1 cellular context compared by ENCODE assay signal in the genomic region with DNA sequence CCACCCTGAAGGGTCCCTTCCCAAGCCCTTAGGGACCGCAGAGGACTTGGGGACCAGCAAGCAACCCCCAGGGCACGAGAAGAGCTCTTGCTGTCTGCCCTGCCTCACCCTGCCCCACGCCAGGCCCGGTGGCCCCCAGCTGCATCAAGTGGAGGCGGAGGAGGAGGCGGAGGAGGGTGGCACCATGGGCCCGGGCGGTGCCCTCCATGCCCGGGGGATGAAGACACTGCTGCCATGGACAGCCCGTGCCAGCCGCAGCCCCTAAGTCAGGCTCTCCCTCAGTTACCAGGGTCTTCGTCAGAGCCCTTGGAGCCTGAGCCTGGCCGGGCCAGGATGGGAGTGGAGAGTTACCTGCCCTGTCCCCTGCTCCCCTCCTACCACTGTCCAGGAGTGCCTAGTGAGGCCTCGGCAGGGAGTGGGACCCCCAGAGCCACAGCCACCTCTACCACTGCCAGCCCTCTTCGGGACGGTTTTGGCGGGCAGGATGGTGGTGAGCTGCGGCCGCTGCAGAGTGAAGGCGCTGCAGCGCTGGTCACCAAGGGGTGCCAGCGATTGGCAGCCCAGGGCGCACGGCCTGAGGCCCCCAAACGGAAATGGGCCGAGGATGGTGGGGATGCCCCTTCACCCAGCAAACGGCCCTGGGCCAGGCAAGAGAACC.
TF ChIP-seq lines count a peak whose summit lies in the region.

No MANE protein-coding gene starts in this region.

TF ChIP-seq in A549, 52 proteins besides CTCF, POLR2A, EP300 and RAD21 (continued from another document):
- no peak for TF ChIP-seq ZSCAN20 (CRISPR knock-in tag; IDR thresholded peaks at IDR 0.05)
- TF ChIP-seq, protein P1, sequence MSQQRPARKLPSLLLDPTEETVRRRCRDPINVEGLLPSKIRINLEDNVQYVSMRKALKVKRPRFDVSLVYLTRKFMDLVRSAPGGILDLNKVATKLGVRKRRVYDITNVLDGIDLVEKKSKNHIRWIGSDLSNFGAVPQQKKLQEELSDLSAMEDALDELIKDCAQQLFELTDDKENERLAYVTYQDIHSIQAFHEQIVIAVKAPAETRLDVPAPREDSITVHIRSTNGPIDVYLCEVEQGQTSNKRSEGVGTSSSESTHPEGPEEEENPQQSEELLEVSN (IDR thresholded peaks at IDR 0.05; ENCODE audit: borderline replicate concordance, low read depth): no peak
- TF ChIP-seq NFE2L2 (conservative IDR thresholded peaks at IDR 0.05; ENCODE audit: low read length): no peak
- no peak for TF ChIP-seq GATA3 (IDR thresholded peaks at IDR 0.05; ENCODE audit: borderline replicate concordance)
- TF ChIP-seq CBX8 (IDR thresholded peaks at IDR 0.05): no peak
- no peak for TF ChIP-seq CBX2 (IDR thresholded peaks at IDR 0.05; ENCODE audit: borderline replicate concordance, low read depth)
- TF ChIP-seq KDM5A (IDR thresholded peaks at IDR 0.05): no peak
- TF ChIP-seq RARB (CRISPR knock-in tag; IDR thresholded peaks at IDR 0.05): no peak
- TF ChIP-seq HEYL (CRISPR knock-in tag; IDR thresholded peaks at IDR 0.05): no peak
